In the genomic region with DNA sequence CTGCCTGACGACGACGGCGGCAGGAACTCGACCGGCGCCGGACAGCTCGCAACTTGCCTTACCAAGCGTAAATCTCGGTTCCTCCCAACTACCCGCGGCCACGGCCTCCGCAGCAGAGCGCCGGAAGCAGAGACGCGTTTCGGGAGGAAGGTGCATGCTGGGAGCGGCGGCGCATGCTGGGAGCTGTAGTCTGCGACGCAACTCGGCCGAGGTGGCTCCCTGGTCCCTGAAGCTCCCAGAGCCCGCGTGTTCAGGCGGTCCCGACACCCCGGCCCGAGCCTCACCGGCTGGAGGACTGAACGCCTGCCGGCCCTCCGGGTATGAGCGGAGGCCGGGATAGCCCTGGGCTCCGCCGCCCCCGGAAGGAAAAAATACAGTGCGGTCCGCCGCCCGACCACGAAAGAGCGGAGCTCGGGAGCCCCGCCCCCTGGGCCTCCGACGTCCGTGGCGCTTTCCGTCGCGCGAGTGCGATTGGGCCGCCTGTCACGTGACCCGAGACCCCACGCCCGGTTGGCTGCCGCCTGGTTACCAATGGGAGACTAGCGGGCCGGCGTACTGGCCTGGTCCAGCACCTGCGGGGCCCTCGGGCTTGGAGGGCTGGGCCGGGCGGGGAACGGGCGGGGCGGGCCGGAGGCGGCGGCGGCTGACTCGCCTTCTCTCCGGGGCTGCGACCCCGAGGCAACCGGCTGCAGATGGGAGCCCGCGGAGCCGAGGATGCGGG, we compare ENCODE assay signal across 8 cellular contexts. TPM values are rescaled to one million over a fixed set of nuclear protein-coding genes. Genes with fewer than 3 reads are reported as not detected.
DNase-seq lines count a peak whose midpoint lies in the region; ATAC-seq and TF ChIP-seq lines count a peak whose summit lies in the region.

A gene with protein sequence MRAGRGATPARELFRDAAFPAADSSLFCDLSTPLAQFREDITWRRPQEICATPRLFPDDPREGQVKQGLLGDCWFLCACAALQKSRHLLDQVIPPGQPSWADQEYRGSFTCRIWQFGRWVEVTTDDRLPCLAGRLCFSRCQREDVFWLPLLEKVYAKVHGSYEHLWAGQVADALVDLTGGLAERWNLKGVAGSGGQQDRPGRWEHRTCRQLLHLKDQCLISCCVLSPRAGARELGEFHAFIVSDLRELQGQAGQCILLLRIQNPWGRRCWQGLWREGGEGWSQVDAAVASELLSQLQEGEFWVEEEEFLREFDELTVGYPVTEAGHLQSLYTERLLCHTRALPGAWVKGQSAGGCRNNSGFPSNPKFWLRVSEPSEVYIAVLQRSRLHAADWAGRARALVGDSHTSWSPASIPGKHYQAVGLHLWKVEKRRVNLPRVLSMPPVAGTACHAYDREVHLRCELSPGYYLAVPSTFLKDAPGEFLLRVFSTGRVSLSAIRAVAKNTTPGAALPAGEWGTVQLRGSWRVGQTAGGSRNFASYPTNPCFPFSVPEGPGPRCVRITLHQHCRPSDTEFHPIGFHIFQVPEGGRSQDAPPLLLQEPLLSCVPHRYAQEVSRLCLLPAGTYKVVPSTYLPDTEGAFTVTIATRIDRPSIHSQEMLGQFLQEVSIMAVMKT (plus strand): TSS at position 537 of the 721 bp plus-strand sequence. CDS start 178 bp downstream, at position 715.

- H3K27ac ChIP-seq in layer of hippocampus (ENCODE audit: low read depth, low read length) = peak within 1 kb of the TSS; percentile 96

- H3K27ac Mint-ChIP-seq in activated CD4-positive, alpha-beta T cell treated with anti-CD3 and anti-CD28 coated beads for 36 hours = peak within 1 kb of the TSS; percentile 85

- ATAC-seq in HG03442 (IDR thresholded peaks at IDR 0.05; ENCODE audit: unreplicated experiment) = peak; percentile 46
- ATAC-seq in activated CD4-positive, alpha-beta T cell treated with anti-CD3 and anti-CD28 coated beads for 36 hours = peak; percentile 91

- no peaks in the 10 kb centered on the region for H3K27me3 Mint-ChIP-seq in activated CD4-positive, alpha-beta T cell treated with anti-CD3 and anti-CD28 coated beads for 36 hours

- CTCF ChIA-PET in activated CD4-positive, alpha-beta T cell treated with anti-CD3 and anti-CD28 coated beads for 36 hours (lab: Charles Lee) = interaction anchor here (0.7 to 4.7 kb wide), 10 partner anchors 14 to 73 kb away, joined by 3 to 61 read pairs (median 6); partner anchors contain the start of gene RNPEPL1

- H3K4me3 ChIP-seq in choroid plexus epithelial cell (ENCODE audit: low read depth, low read length) = peak within 1 kb of the TSS; percentile 94

- no peaks in the 10 kb centered on the region for H3K27me3 ChIP-seq in layer of hippocampus (ENCODE audit: control insufficient read depth, insufficient read depth, low read length)

- POLR2A ChIA-PET in activated CD4-positive, alpha-beta T cell treated with anti-CD3 and anti-CD28 coated beads for 36 hours (lab: Charles Lee) = interaction anchor here (1.4 to 2.7 kb wide), 4 partner anchors 13 to 26 kb away, joined by 5 to 34 read pairs (median 10); partner anchors contain the start of gene DUSP28

- H3K4me3 Mint-ChIP-seq in activated CD4-positive, alpha-beta T cell treated with anti-CD3 and anti-CD28 coated beads for 36 hours = peak within 1 kb of the TSS; percentile 87

- peaks cover 7% of the 10 kb centered on the region for H3K36me3 Mint-ChIP-seq in activated CD4-positive, alpha-beta T cell treated with anti-CD3 and anti-CD28 coated beads for 36 hours (ENCODE audit: low read depth)

- intact Hi-C loops in activated CD4-positive, alpha-beta T cell treated with anti-CD3 and anti-CD28 coated beads for 36 hours (cut with DNase I, micrococcal nuclease) = loop anchor here (1.0 kb wide), 14 partner anchors 20 to 1024 kb away; partner anchors contain the start of genes DUSP28 (in 1 of the 2), FARP2 (in 1 of the 2), GPC1 (in 1 of the 2) and HDLBP (in 1 of the 2)

- peak; percentile 97 for DNase-seq in Ammon's horn (ENCODE audit: low spot score)
- peak; percentile 94 for DNase-seq in GM19238 (ENCODE audit: insufficient read length, low spot score)
- peak; percentile 85 to 92 for DNase-seq in NCI-H524 (lab: John Stamatoyannopoulos, UW)
- DNase-seq in activated CD4-positive, alpha-beta T cell treated with anti-CD3 and anti-CD28 coated beads for 36 hours = peak; percentile 98
- DNase-seq in choroid plexus epithelial cell (ENCODE audit: low read depth) = peak; percentile 96
- DNase-seq in stimulated activated CD4-positive, alpha-beta T cell treated with anti-CD3 and anti-CD28 coated beads, Interleukin-1b, Interleukin-23, amount 100 ng/mL, for 4 hours (ENCODE audit: low read depth in 2 of 2) = peak; percentile 93 to 94

- peaks cover 38% of the 10 kb centered on the region for H3K4me1 Mint-ChIP-seq in activated CD4-positive, alpha-beta T cell treated with anti-CD3 and anti-CD28 coated beads for 36 hours

- H3K9me3 Mint-ChIP-seq in activated CD4-positive, alpha-beta T cell treated with anti-CD3 and anti-CD28 coated beads for 36 hours (ENCODE audit: low read depth) = no peaks in the 10 kb centered on the region

- TF ChIP-seq CTCF in choroid plexus epithelial cell (conservative IDR thresholded peaks at IDR 0.05; ENCODE audit: low read depth, low read length) = no peak

RNA-seq across cellular contexts. Expression of the gene that starts here (rescaled TPM):
- total RNA-seq in activated CD4-positive, alpha-beta T cell treated with anti-CD3 and anti-CD28 coated beads for 36 hours = 10 to 100 TPM; 22.1 to 30.2 TPM

Comparison
In these comparisons a context has a peak if more than half of its experiments do, and no peak if none do; other contexts are left out.
1. Peak in every context shown above with its lines: DNase-seq, ATAC-seq, H3K4me3 ChIP-seq and H3K27ac ChIP-seq.